1 cellular context compared by ENCODE assay signal in genomic region chr1:11196945-11197344, GRCh38.
TF ChIP-seq lines count a peak whose summit lies in the region.

No MANE protein-coding gene starts in this region.

TF ChIP-seq in HepG2, 621 proteins besides CTCF, POLR2A, EP300 and RAD21 (continued from another document):
- no peak for TF ChIP-seq ZNF609 (CRISPR knock-in tag; IDR thresholded peaks at IDR 0.05; ENCODE audit: borderline replicate concordance)
- no peak for TF ChIP-seq ZNF460 (CRISPR knock-in tag; IDR thresholded peaks at IDR 0.05; ENCODE audit: borderline replicate concordance)
- TF ChIP-seq ZBTB44 (CRISPR knock-in tag; IDR thresholded peaks at IDR 0.05): no peak
- no peak for TF ChIP-seq ZBTB8A (CRISPR knock-in tag; IDR thresholded peaks at IDR 0.05; ENCODE audit: borderline replicate concordance, low read depth)
- no peak for TF ChIP-seq CREBL2 (CRISPR knock-in tag; IDR thresholded peaks at IDR 0.05; ENCODE audit: borderline replicate concordance)
- no peak for TF ChIP-seq ZNF230 (CRISPR knock-in tag; IDR thresholded peaks at IDR 0.05)
- TF ChIP-seq STAT6 (CRISPR knock-in tag; IDR thresholded peaks at IDR 0.05; ENCODE audit: borderline replicate concordance): no peak
- TF ChIP-seq FOXC1 (CRISPR knock-in tag; IDR thresholded peaks at IDR 0.05; ENCODE audit: borderline replicate concordance): no peak
- TF ChIP-seq CBX1 (IDR thresholded peaks at IDR 0.05; ENCODE audit: low read depth): no peak
- TF ChIP-seq KMT2A (CRISPR knock-in tag; IDR thresholded peaks at IDR 0.05): no peak
- no peak for TF ChIP-seq ZNF883 (CRISPR knock-in tag; IDR thresholded peaks at IDR 0.05; ENCODE audit: not compliant biosample characterization)
- TF ChIP-seq TERF1 (CRISPR knock-in tag; IDR thresholded peaks at IDR 0.05): no peak
